21 cellular contexts compared by ENCODE assay signal in the genomic region with DNA sequence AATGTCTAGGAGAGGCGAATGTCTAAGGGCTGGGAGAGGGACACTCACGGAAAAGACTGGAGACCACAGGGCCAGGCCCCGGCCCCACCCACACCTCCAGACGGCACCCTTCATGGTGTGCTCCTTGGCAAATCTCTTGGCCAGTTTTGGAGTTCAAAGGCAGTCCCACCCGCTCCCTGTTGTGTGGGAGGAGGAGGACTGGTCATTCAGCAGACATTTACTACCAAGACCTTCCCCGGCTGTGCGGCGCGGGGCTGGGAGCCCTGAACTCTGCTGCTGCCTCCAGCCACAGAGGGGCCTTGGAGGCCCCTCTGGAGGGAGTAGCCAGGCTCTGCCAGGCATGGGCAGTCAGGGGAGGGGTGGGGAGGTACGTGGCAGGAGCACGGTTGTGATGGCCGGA. TPM values are rescaled to one million over a fixed set of nuclear protein-coding genes. Genes with fewer than 3 reads are reported as not detected.
DNase-seq lines count a peak whose midpoint lies in the region; ATAC-seq and TF ChIP-seq lines count a peak whose summit lies in the region.
"Had no signal": no experiment of that assay in that cellular context is flagged by ENCODE, and none has a peak within 500 bp of the region (broad histone marks: within the 10 kb centered on the region; RNA-seq: fewer than 3 reads in every experiment).

No MANE protein-coding gene starts in this region.

- DNase-seq in Right ventricle myocardium inferior (ENCODE audit: missing footprints): peak; percentile 21
- no peak for DNase-seq in cardiac septum (ENCODE audit: low spot score)
- DNase-seq in neural progenitor cell (ENCODE audit: low spot score): no peak
- DNase-seq in NCI-H524 treated with DMSO at 0.1 percent for 48 hours (lab: John Stamatoyannopoulos, UW): no peak
- no peak for DNase-seq in putamen (ENCODE audit: low spot score)
- no peak for DNase-seq in T1000 (lab: John Stamatoyannopoulos, UW)
- DNase-seq: activated CD4-positive, alpha-beta T cell treated with anti-CD3 and anti-CD28 coated beads for 48 hours; activated T-cell treated with anti-CD3 and anti-CD28 coated beads, Interleukin-2, amount 50 U/mL, for 4 hours; foreskin keratinocyte; hypothalamus; MV-4-11; NCI-H1694 treated with DMSO at 0.1 percent for 48 hours; PC-9; stimulated activated CD4-positive, alpha-beta T cell treated with anti-CD3 and anti-CD28 coated beads, Interleukin-4, amount 100 ng/mL, for 1 hour had no signal

- ATAC-seq in Right ventricle myocardium inferior (no peak), GM21576 (IDR thresholded peaks at IDR 0.05; ENCODE audit: unreplicated experiment) (no peak)
- ATAC-seq in activated T-helper 17 cell treated with anti-CD3 and anti-CD28 coated beads, Interleukin-2, amount 50 U/mL, for 72 hours (replicated peaks): no peak
- ATAC-seq: activated T-cell treated with anti-CD3 and anti-CD28 coated beads, Interleukin-2, amount 50 U/mL, for 4 hours; foreskin keratinocyte had no signal

- intact Hi-C loops in Right ventricle myocardium inferior (cut with DNase I): no loop called here
- intact Hi-C loops in cardiac septum (cut with DNase I): no loop called here

- H3K9ac ChIP-seq in neural progenitor cell: no peak overlapping the region
- H3K9ac ChIP-seq: KMS-11 had no signal

- no peaks in the 10 kb centered on the region for H3K4me1 ChIP-seq in neural progenitor cell
- H3K4me1 ChIP-seq: breast epithelium, foreskin keratinocyte, SJSA1 had no signal

- H3K27ac Mint-ChIP-seq in activated T-helper 17 cell treated with anti-CD3 and anti-CD28 coated beads, Interleukin-2, amount 50 U/mL, for 72 hours: peak overlapping the region; percentile 95
- peak overlapping the region; percentile 72 for H3K27ac Mint-ChIP-seq in neural progenitor cell

- peaks cover 22% of the 10 kb centered on the region for H3K4me1 Mint-ChIP-seq in activated T-helper 17 cell treated with anti-CD3 and anti-CD28 coated beads, Interleukin-2, amount 50 U/mL, for 72 hours
- H3K4me1 Mint-ChIP-seq in neural progenitor cell: peaks cover 10% of the 10 kb centered on the region

- H3K4me2 ChIP-seq in neural progenitor cell: no peak overlapping the region
- H3K4me2 ChIP-seq: KMS-11, PC-9 had no signal

- no peaks in the 10 kb centered on the region for H3K9me3 Mint-ChIP-seq in activated T-helper 17 cell treated with anti-CD3 and anti-CD28 coated beads, Interleukin-2, amount 50 U/mL, for 72 hours
- peaks cover 2% of the 10 kb centered on the region for H3K9me3 Mint-ChIP-seq in neural progenitor cell
- H3K9me3 Mint-ChIP-seq: activated T-cell treated with anti-CD3 and anti-CD28 coated beads, Interleukin-2, amount 50 U/mL, for 4 hours had no signal

- H3K36me3 ChIP-seq in neural progenitor cell: no peaks in the 10 kb centered on the region
- H3K36me3 ChIP-seq: breast epithelium, SJSA1 had no signal

- H2AFZ ChIP-seq in neural progenitor cell (replicated peaks): no peak overlapping the region
- H2AFZ ChIP-seq: PC-9 had no signal

- peak overlapping the region; percentile 72 for H3K4me3 Mint-ChIP-seq in activated T-helper 17 cell treated with anti-CD3 and anti-CD28 coated beads, Interleukin-2, amount 50 U/mL, for 72 hours
- no peak overlapping the region for H3K4me3 Mint-ChIP-seq in neural progenitor cell
- H3K4me3 Mint-ChIP-seq: activated T-cell treated with anti-CD3 and anti-CD28 coated beads, Interleukin-2, amount 50 U/mL, for 4 hours had no signal

- no peaks in the 10 kb centered on the region for H4K20me1 ChIP-seq in neural progenitor cell (ENCODE audit: low read depth)

- H3F3A ChIP-seq in neural progenitor cell (ENCODE audit: low read depth): no peaks in the 10 kb centered on the region

- no peaks in the 10 kb centered on the region for H3K27me3 ChIP-seq in neural progenitor cell
- H3K27me3 ChIP-seq: breast epithelium, foreskin keratinocyte, SJSA1 had no signal

- no peak overlapping the region for H3K27ac ChIP-seq in neural progenitor cell
- H3K27ac ChIP-seq: breast epithelium, epithelial cell of prostate, foreskin keratinocyte, KMS-11, PC-9, SJSA1 had no signal

- no peaks in the 10 kb centered on the region for H3K36me3 Mint-ChIP-seq in activated T-helper 17 cell treated with anti-CD3 and anti-CD28 coated beads, Interleukin-2, amount 50 U/mL, for 72 hours (ENCODE audit: low read depth)
- no peaks in the 10 kb centered on the region for H3K36me3 Mint-ChIP-seq in neural progenitor cell

- TF ChIP-seq CTCF in neural progenitor cell (IDR thresholded peaks at IDR 0.05): no peak

- H3K79me2 ChIP-seq in neural progenitor cell (ENCODE audit: low read depth): no peaks in the 10 kb centered on the region

- H3K4me3 ChIP-seq in neural progenitor cell: no peak overlapping the region
- H3K4me3 ChIP-seq: breast epithelium, PC-9, SJSA1, skin epidermis had no signal

- no peaks in the 10 kb centered on the region for H3K27me3 Mint-ChIP-seq in activated T-helper 17 cell treated with anti-CD3 and anti-CD28 coated beads, Interleukin-2, amount 50 U/mL, for 72 hours
- peaks cover 6% of the 10 kb centered on the region for H3K27me3 Mint-ChIP-seq in neural progenitor cell (ENCODE audit: insufficient read depth, low read depth)

- no peaks in the 10 kb centered on the region for H3K9me3 ChIP-seq in neural progenitor cell (ENCODE audit: low read depth)
- H3K9me3 ChIP-seq: breast epithelium, SJSA1 had no signal

RNA-seq across cellular contexts. Expression of a gene that starts 8.7 kb away (rescaled TPM):
- total RNA-seq in Right ventricle myocardium inferior (36.1 TPM), cardiac septum (30.8 TPM), neural progenitor cell (ENCODE audit: low replicate concordance) (47.9 and 58.8 TPM in 2 replicates)
- 10 to 100 TPM; 44.1 to 63.8 TPM for total RNA-seq in activated T-helper 17 cell treated with anti-CD3 and anti-CD28 coated beads, Interleukin-2, amount 50 U/mL, for 72 hours
